In genomic region chr12:80083892-80084614, GRCh38 we compare ENCODE assay signal across 8 cellular contexts.
A peak's percentile ranks its signal among the peaks of the same experiment; 100 is the strongest.
DNase-seq lines count a peak whose midpoint lies in the region; ATAC-seq and TF ChIP-seq lines count a peak whose summit lies in the region.
"Not testable (repeated sequence)": the region's sequence is repeated elsewhere in the genome, so short reads cannot be mapped to it uniquely, and the experiment has no call there.

No MANE protein-coding gene starts in this region.

- peaks cover 12% of the 10 kb centered on the region for H3K36me3 Mint-ChIP-seq in nephron progenitor cell (ENCODE audit: low read depth)

- DNase-seq in GM12865 (ENCODE audit: low read depth): peak; percentile 84
- DNase-seq in T-helper 22 cell (ENCODE audit: low read depth): peak; percentile 13
- DNase-seq in activated CD8-positive, alpha-beta memory T cell treated with anti-CD3 and anti-CD28 coated beads, Interleukin-2, amount 50 U/mL, for 48 hours: peak; percentile 55
- DNase-seq in central memory CD4-positive, alpha-beta T cell: peak; percentile 72
- DNase-seq in nephron progenitor cell: peak; percentile 12
- peak; percentile 0 for DNase-seq in stimulated activated CD8-positive, alpha-beta memory T cell treated with anti-CD3 and anti-CD28 coated beads, Interleukin-7, amount 100 ng/mL, for 24 hours (ENCODE audit: low read depth)

- H3K27me3 Mint-ChIP-seq in nephron progenitor cell (ENCODE audit: low read depth, poor library complexity): not testable (repeated sequence)

- not testable (repeated sequence) for TF ChIP-seq CTCF in GM12865 (IDR thresholded peaks at IDR 0.05; ENCODE audit: insufficient read depth, low read depth, low read length, missing control alignments); nephron progenitor cell (IDR thresholded peaks at IDR 0.05)

- peaks cover 35% of the 10 kb centered on the region for H3K9me3 Mint-ChIP-seq in nephron progenitor cell

- peak overlapping the region; percentile 17; the same call in 1 of the 2 replicates for H3K4me3 ChIP-seq in GM12865 (ENCODE audit: low read depth, low read length)

- H3K4me3 Mint-ChIP-seq in nephron progenitor cell: not testable (repeated sequence)

- peaks cover 12% of the 10 kb centered on the region for H3K4me1 Mint-ChIP-seq in nephron progenitor cell

- peak overlapping the region; percentile 57 for H3K27ac Mint-ChIP-seq in nephron progenitor cell

- ATAC-seq in GM21737 (IDR thresholded peaks at IDR 0.05; ENCODE audit: unreplicated experiment): peak; percentile 69
- peak; percentile 87 for ATAC-seq in HG03442 (IDR thresholded peaks at IDR 0.05; ENCODE audit: unreplicated experiment)

Comparison
In these comparisons a context has a peak if more than half of its experiments do, and no peak if none do; other contexts are left out.
1. Peak in every context shown above with its lines: DNase-seq, ATAC-seq and H3K4me3 ChIP-seq.
2. DNase-seq: peak in every context shown above with its lines; median percentile 84 in GM12865; 72 in central memory CD4-positive, alpha-beta T cell; 55 in activated CD8-positive, alpha-beta memory T cell treated with anti-CD3 and anti-CD28 coated beads, Interleukin-2, amount 50 U/mL, for 48 hours; 13 in T-helper 22 cell; 12 in nephron progenitor cell; 0 in stimulated activated CD8-positive, alpha-beta memory T cell treated with anti-CD3 and anti-CD28 coated beads, Interleukin-7, amount 100 ng/mL, for 24 hours.